Comparison of ENCODE assay signal across 10 cellular contexts in genomic region chr1:111990026-111990877, GRCh38. TPM values are rescaled to one million over a fixed set of nuclear protein-coding genes. Genes with fewer than 3 reads are reported as not detected.
DNase-seq lines count a peak whose midpoint lies in the region; ATAC-seq and TF ChIP-seq lines count a peak whose summit lies in the region.
"Had no signal": no experiment of that assay in that cellular context is flagged by ENCODE, and none has a peak within 500 bp of the region (broad histone marks: within the 10 kb centered on the region; RNA-seq: fewer than 3 reads in every experiment).

No MANE protein-coding gene starts in this region.

- peak overlapping the region; percentile 15; the same call in 1 of the 2 replicates for H3K4me3 ChIP-seq in WI38 (ENCODE audit: low read depth, low read length)

- peak; percentile 39 for ATAC-seq in foreskin keratinocyte
- peak; percentile 21 for ATAC-seq in omental fat pad (ENCODE audit: low FRiP score)

- no peak for TF ChIP-seq CTCF in WI38 (IDR thresholded peaks at IDR 0.05; ENCODE audit: low read depth, low read length)
- TF ChIP-seq CTCF in foreskin keratinocyte (conservative IDR thresholded peaks at IDR 0.05) = no peak
- TF ChIP-seq CTCF in omental fat pad (IDR thresholded peaks at IDR 0.05) = no peak

- H3K27ac ChIP-seq in foreskin keratinocyte = no peak overlapping the region

- no peaks in the 10 kb centered on the region for H3K4me1 ChIP-seq in foreskin keratinocyte

- H3K27me3 ChIP-seq in foreskin keratinocyte = peaks cover 52% of the 10 kb centered on the region

- DNase-seq in NCI-H748 (lab: John Stamatoyannopoulos, UW; ENCODE audit: unreplicated experiment) (peak; percentile 61), NCI-H748 treated with DMSO at 0.1 percent for 48 hours (lab: John Stamatoyannopoulos, UW) (no peak), foreskin keratinocyte (peak in 1 of 2 donors; percentile 13), omental fat pad (ENCODE audit: low spot score) (no peak), pons (ENCODE audit: low spot score) (no peak), SIG-M5 treated with dmso at 0.1 percent for 504 hours (lab: John Stamatoyannopoulos, UW; ENCODE audit: unreplicated experiment) (no peak), NCI-H2081 (lab: John Stamatoyannopoulos, UW) (no peak)
- DNase-seq: DND-41 had no signal

RNA-seq across cellular contexts. Expression of gene KCND3, which starts 0.8 kb away (rescaled TPM):
- total RNA-seq in foreskin keratinocyte = 0.07 and 0.10 TPM in 2 replicates
- 0.01 and 0.02 TPM in 2 replicates for polyA plus RNA-seq in foreskin keratinocyte
- total RNA-seq in omental fat pad = 10 to 100 TPM in 2 of 4 donors, 1 to 10 TPM in 2; 6.9 to 11.7 (median 9.5) TPM
- total RNA-seq: activated CD8-positive, alpha-beta memory T cell treated with anti-CD3 and anti-CD28 coated beads for 36 hours had no signal
